20 cellular contexts compared by ENCODE assay signal in genomic region chr20:47113362-47114118, GRCh38.
DNase-seq lines count a peak whose midpoint lies in the region; ATAC-seq and TF ChIP-seq lines count a peak whose summit lies in the region.
"Had no signal": no experiment of that assay in that cellular context is flagged by ENCODE, and none has a peak within 500 bp of the region (broad histone marks: within the 10 kb centered on the region; RNA-seq: fewer than 3 reads in every experiment).

No MANE protein-coding gene starts in this region.

- peaks cover 0 to 17% (median 15%) of the 10 kb centered on the region in 4 donors for H3K4me1 ChIP-seq in sigmoid colon
- H3K4me1 ChIP-seq: testis had no signal

- H3K27ac ChIP-seq in sigmoid colon: no peak overlapping the region
- H3K27ac ChIP-seq in coronary artery: no peak overlapping the region
- H3K27ac ChIP-seq: right atrium auricular region, testis had no signal

- ATAC-seq in GM18861 (IDR thresholded peaks at IDR 0.05; ENCODE audit: unreplicated experiment): no peak
- ATAC-seq: activated T-helper 17 cell treated with anti-CD3 and anti-CD28 coated beads, Interleukin-2, amount 50 U/mL, for 72 hours had no signal

- peaks cover 0 to 11% (median 8%) of the 10 kb centered on the region in 4 donors for H3K9me3 ChIP-seq in sigmoid colon
- H3K9me3 ChIP-seq: testis had no signal

- no peaks in the 10 kb centered on the region for H3K27me3 ChIP-seq in sigmoid colon
- H3K27me3 ChIP-seq: right atrium auricular region, testis had no signal

- no peak for TF ChIP-seq POLR2A in sigmoid colon (IDR thresholded peaks at IDR 0.05)

- TF ChIP-seq CTCF in fibroblast of mammary gland (conservative IDR thresholded peaks at IDR 0.05; ENCODE audit: control insufficient read depth, insufficient read depth, low read depth, low read length) (no peak), sigmoid colon (IDR thresholded peaks at IDR 0.05) (no peak), coronary artery (IDR thresholded peaks at IDR 0.05) (no peak)

- intact Hi-C loops in sigmoid colon (cut with DNase I): no loop called here

- H3K36me3 ChIP-seq in sigmoid colon: no peaks in the 10 kb centered on the region
- H3K36me3 ChIP-seq: right atrium auricular region had no signal

- DNase-seq in ELR (ENCODE audit: low read depth) (peak; percentile 30), RKO (ENCODE audit: low spot score) (peak; percentile 16), fibroblast of mammary gland (ENCODE audit: low read depth) (peak; percentile 56), sigmoid colon (peak; percentile 59), coronary artery (ENCODE audit: low spot score) (no peak), RPMI8226 (no peak), NCI-H748 (lab: John Stamatoyannopoulos, UW; ENCODE audit: unreplicated experiment) (no peak)
- DNase-seq: amygdala; C1 segment of cervical spinal cord; DMS79; H7; head of caudate nucleus; mesendoderm; NCI-H2227 treated with DMSO at 0.1 percent for 48 hours; stimulated activated CD4-positive, alpha-beta T cell treated with anti-CD3 and anti-CD28 coated beads, Interleukin-4, amount 100 ng/mL, for 1 hour; stimulated activated CD8-positive, alpha-beta memory T cell treated with anti-CD3 and anti-CD28 coated beads, Interleukin-4, amount 100 ng/mL, for 48 hours; testis had no signal

- 71 to 78% methylated on average over 5 of the region's 5 CpGs for WGBS in sigmoid colon, 2 donors

- no peak for TF ChIP-seq EP300 in sigmoid colon (IDR thresholded peaks at IDR 0.05)

- H3K4me3 ChIP-seq in fibroblast of mammary gland (ENCODE audit: control insufficient read depth, low read depth, low read length): no peak overlapping the region
- H3K4me3 ChIP-seq in sigmoid colon: no peak overlapping the region
- no peak overlapping the region for H3K4me3 ChIP-seq in coronary artery
- H3K4me3 ChIP-seq: right atrium auricular region, testis had no signal

Comparison
In these comparisons a context has a peak if more than half of its experiments do, and no peak if none do; other contexts are left out.
1. DNase-seq: peak in ELR (single experiment), RKO (single experiment), fibroblast of mammary gland (single experiment) and sigmoid colon (single experiment); none in coronary artery (single experiment), RPMI8226 (single experiment) and NCI-H748 (single experiment).